13 cellular contexts compared by ENCODE assay signal in genomic region chr7:26183545-26184282, GRCh38. TPM values are rescaled to one million over a fixed set of nuclear protein-coding genes. Genes with fewer than 3 reads are reported as not detected.
DNase-seq lines count a peak whose midpoint lies in the region; ATAC-seq, FAIRE-seq and TF ChIP-seq lines count a peak whose summit lies in the region.
"Had no signal": no experiment of that assay in that cellular context is flagged by ENCODE, and none has a peak within 500 bp of the region (broad histone marks: within the 10 kb centered on the region; RNA-seq: fewer than 3 reads in every experiment).

No MANE protein-coding gene starts in this region.

- intact Hi-C loops in CD14-positive monocyte (cut with micrococcal nuclease), result no loop called here

- H3K27ac Mint-ChIP-seq in IgD-negative memory B cell (peak overlapping the region; percentile 7 to 74 (median 27)), CD14-positive monocyte (peak overlapping the region in 1 of 7 donors; percentile 60)
- H3K27ac Mint-ChIP-seq in activated naive CD8-positive, alpha-beta T cell, result peak overlapping the region; percentile 82
- H3K27ac Mint-ChIP-seq in natural killer cell treated with Interleukin-12 subunit alpha and Interleukin-12 subunit beta and Interleukin-15 and Interleukin-18, amount 100 ng/mL, for 72 hours, result peak overlapping the region; percentile 80 to 86

- TF ChIP-seq CTCF in D721Med (IDR thresholded peaks at IDR 0.05; ENCODE audit: insufficient read depth, missing control alignments), result no peak
- no peak for TF ChIP-seq CTCF in CD14-positive monocyte (IDR thresholded peaks at IDR 0.05)

- no peak for FAIRE-seq in D721Med (lab: Jason Lieb, UNC)

- H3K27me3 Mint-ChIP-seq in IgD-negative memory B cell (no peaks in the 10 kb centered on the region), CD14-positive monocyte (ENCODE audit: low read depth in 3 of 3) (peaks cover 0 to 2% (median 0%) of the 10 kb centered on the region in 3 donors)
- no peaks in the 10 kb centered on the region for H3K27me3 Mint-ChIP-seq in activated naive CD8-positive, alpha-beta T cell
- H3K27me3 Mint-ChIP-seq in natural killer cell treated with Interleukin-12 subunit alpha and Interleukin-12 subunit beta and Interleukin-15 and Interleukin-18, amount 100 ng/mL, for 72 hours, result no peaks in the 10 kb centered on the region

- DNase-seq in DMS 273 (lab: John Stamatoyannopoulos, UW; ENCODE audit: unreplicated experiment) (peak; percentile 57), DMS 273 treated with DMSO at 0.1 percent for 48 hours (lab: John Stamatoyannopoulos, UW) (no peak), D721Med (ENCODE audit: insufficient read length, low spot score) (no peak), CD14-positive monocyte (ENCODE audit: low spot score) (no peak)
- no peak for DNase-seq in natural killer cell treated with Interleukin-12 subunit alpha and Interleukin-12 subunit beta and Interleukin-15 and Interleukin-18, amount 100 ng/mL, for 72 hours (ENCODE audit: low spot score)
- DNase-seq: 8988T; dorsolateral prefrontal cortex; HCEC 1CT; NCI-H1930; stimulated activated CD4-positive, alpha-beta T cell treated with anti-CD3 and anti-CD28 coated beads, Interleukin-2, amount 100 ng/mL, for 48 hours had no signal

- H3K4me3 Mint-ChIP-seq in IgD-negative memory B cell, result no peak overlapping the region
- H3K4me3 Mint-ChIP-seq in activated naive CD8-positive, alpha-beta T cell, result no peak overlapping the region
- H3K4me3 Mint-ChIP-seq in natural killer cell treated with Interleukin-12 subunit alpha and Interleukin-12 subunit beta and Interleukin-15 and Interleukin-18, amount 100 ng/mL, for 72 hours, result no peak overlapping the region
- H3K4me3 Mint-ChIP-seq in CD14-positive monocyte, result no peak overlapping the region

- H3K4me1 Mint-ChIP-seq in IgD-negative memory B cell, result peaks cover 34 to 58% (median 52%) of the 10 kb centered on the region in 3 donors
- H3K4me1 Mint-ChIP-seq in activated naive CD8-positive, alpha-beta T cell (ENCODE audit: low read depth), result peaks cover 76% of the 10 kb centered on the region
- H3K4me1 Mint-ChIP-seq in natural killer cell treated with Interleukin-12 subunit alpha and Interleukin-12 subunit beta and Interleukin-15 and Interleukin-18, amount 100 ng/mL, for 72 hours (ENCODE audit: low read depth in 2 of 2), result peaks cover 68 to 74% of the 10 kb centered on the region in 2 donors
- peaks cover 25% of the 10 kb centered on the region for H3K4me1 Mint-ChIP-seq in CD14-positive monocyte

- H3K36me3 Mint-ChIP-seq in IgD-negative memory B cell (peaks cover 2% of the 10 kb centered on the region), CD14-positive monocyte (peaks cover 0 to 15% of the 10 kb centered on the region in 2 donors)
- H3K36me3 Mint-ChIP-seq in activated naive CD8-positive, alpha-beta T cell, result peaks cover 32% of the 10 kb centered on the region
- peaks cover 27% of the 10 kb centered on the region for H3K36me3 Mint-ChIP-seq in natural killer cell treated with Interleukin-12 subunit alpha and Interleukin-12 subunit beta and Interleukin-15 and Interleukin-18, amount 100 ng/mL, for 72 hours

- no peaks in the 10 kb centered on the region for H3K9me3 Mint-ChIP-seq in IgD-negative memory B cell
- H3K9me3 Mint-ChIP-seq in activated naive CD8-positive, alpha-beta T cell (ENCODE audit: low read depth), result no peaks in the 10 kb centered on the region
- peaks cover 3% of the 10 kb centered on the region for H3K9me3 Mint-ChIP-seq in natural killer cell treated with Interleukin-12 subunit alpha and Interleukin-12 subunit beta and Interleukin-15 and Interleukin-18, amount 100 ng/mL, for 72 hours
- H3K9me3 Mint-ChIP-seq in CD14-positive monocyte, result no peaks in the 10 kb centered on the region

- ATAC-seq in natural killer cell treated with Interleukin-12 subunit alpha and Interleukin-12 subunit beta and Interleukin-15 and Interleukin-18, amount 100 ng/mL, for 72 hours, result no peak
- no peak for ATAC-seq in HG02642 (IDR thresholded peaks at IDR 0.05; ENCODE audit: poor library complexity, unreplicated experiment)

RNA-seq across cellular contexts. Expression of gene HNRNPA2B1, which starts 16.8 kb away (rescaled TPM):
- 708 TPM for polyA plus RNA-seq in IgD-negative memory B cell
- total RNA-seq in natural killer cell treated with Interleukin-12 subunit alpha and Interleukin-12 subunit beta and Interleukin-15 and Interleukin-18, amount 100 ng/mL, for 72 hours, result 1,000 to 10,000 TPM in 1 of 2 donors, 100 to 1,000 TPM in 1; 824 to 1,096 TPM
- polyA plus RNA-seq in CD14-positive monocyte, result 100 to 1,000 TPM; 269 to 391 TPM

RNA-seq across cellular contexts. Expression of gene CBX3, which starts 17.8 kb away (rescaled TPM):
- 68.7 TPM for polyA plus RNA-seq in IgD-negative memory B cell
- total RNA-seq in natural killer cell treated with Interleukin-12 subunit alpha and Interleukin-12 subunit beta and Interleukin-15 and Interleukin-18, amount 100 ng/mL, for 72 hours, result 100 to 1,000 TPM; 184 to 218 TPM
- polyA plus RNA-seq in CD14-positive monocyte, result 10 to 100 TPM; 63.7 to 78.1 TPM

RNA-seq across cellular contexts. Expression of gene NFE2L3, which starts 31.7 kb away (rescaled TPM):
- polyA plus RNA-seq in IgD-negative memory B cell, result 4.9 TPM
- total RNA-seq in natural killer cell treated with Interleukin-12 subunit alpha and Interleukin-12 subunit beta and Interleukin-15 and Interleukin-18, amount 100 ng/mL, for 72 hours, result 10 to 100 TPM; 21.3 to 29.1 TPM
- 10 to 100 TPM; 10.6 to 17.2 TPM for polyA plus RNA-seq in CD14-positive monocyte
